29 cellular contexts compared by ENCODE assay signal in genomic region chr12:128903231-128903630, GRCh38. TPM values are rescaled to one million over a fixed set of nuclear protein-coding genes. Genes with fewer than 3 reads are reported as not detected.
"Had no signal": no experiment of that assay in that cellular context is flagged by ENCODE, and none has a peak within 500 bp of the region (broad histone marks: within the 10 kb centered on the region; RNA-seq: fewer than 3 reads in every experiment).

No MANE protein-coding gene starts in this region.

- H3K36me3 Mint-ChIP-seq: naive thymus-derived CD8-positive, alpha-beta T cell had no signal

- FAIRE-seq: kidney, pancreas had no signal

- H3K27ac ChIP-seq: epithelial cell of prostate, gastrocnemius medialis, heart left ventricle, hepatocyte, pancreas, suprapubic skin, transverse colon, vagina had no signal

- H3K4me1 ChIP-seq: gastrocnemius medialis, heart left ventricle, suprapubic skin, transverse colon, vagina had no signal

- ATAC-seq: esophagus mucosa; gastrocnemius medialis; heart left ventricle; left lobe of liver; naive thymus-derived CD8-positive, alpha-beta T cell; pancreas; sciatic nerve; stimulated activated naive CD8-positive, alpha-beta T cell treated with anti-CD3 and anti-CD28 coated beads, Interleukin-15, amount 100 ng/mL, for 72 hours had no signal

- H3K4me2 ChIP-seq: hepatocyte, smooth muscle cell had no signal

- H3K79me2 ChIP-seq: hepatocyte had no signal

- H3K9me3 Mint-ChIP-seq: nephron progenitor cell; stimulated activated naive CD8-positive, alpha-beta T cell treated with anti-CD3 and anti-CD28 coated beads, Interleukin-15, amount 100 ng/mL, for 72 hours had no signal

- H3K4me3 Mint-ChIP-seq: naive thymus-derived CD8-positive, alpha-beta T cell; nephron progenitor cell; stimulated activated naive CD8-positive, alpha-beta T cell treated with anti-CD3 and anti-CD28 coated beads, Interleukin-15, amount 100 ng/mL, for 72 hours had no signal

- H3K9me3 ChIP-seq: gastrocnemius medialis, heart left ventricle, pancreas, suprapubic skin, transverse colon, vagina had no signal

- H3K27me3 ChIP-seq: gastrocnemius medialis, hepatocyte, suprapubic skin, transverse colon, vagina had no signal

- H2AFZ ChIP-seq: hepatocyte had no signal

- DNase-seq: cortex of kidney; foreskin fibroblast; gastrocnemius medialis; heart left ventricle; kidney; mesenchymal stem cell; midbrain; naive thymus-derived CD8-positive, alpha-beta T cell; nephron progenitor cell; pancreas; stimulated activated CD4-positive, alpha-beta T cell treated with anti-CD3 and anti-CD28 coated beads, Interleukin-12 subunit alpha, Interleukin-12 subunit beta, amount 100 ng/mL, for 4 hours; stimulated activated CD4-positive, alpha-beta T cell treated with anti-CD3 and anti-CD28 coated beads, Interleukin-1b, Interleukin-23, amount 100 ng/mL, for 48 hours; stimulated activated CD4-positive, alpha-beta T cell treated with anti-CD3 and anti-CD28 coated beads, Interleukin-4, amount 100 ng/mL, for 1 hour; stimulated activated CD8-positive, alpha-beta memory T cell treated with anti-CD3 and anti-CD28 coated beads, Interleukin-4, amount 100 ng/mL, for 48 hours; stimulated activated naive CD4-positive, alpha-beta T cell; stimulated activated naive CD8-positive, alpha-beta T cell treated with anti-CD3 and anti-CD28 coated beads, Interleukin-15, amount 100 ng/mL, for 72 hours; transverse colon had no signal

- H3K27ac Mint-ChIP-seq: naive thymus-derived CD8-positive, alpha-beta T cell; nephron progenitor cell; stimulated activated naive CD8-positive, alpha-beta T cell treated with anti-CD3 and anti-CD28 coated beads, Interleukin-15, amount 100 ng/mL, for 72 hours had no signal

- H3K36me3 ChIP-seq: gastrocnemius medialis, heart left ventricle, pancreas, suprapubic skin, transverse colon, vagina had no signal

- H3K4me1 Mint-ChIP-seq: naive thymus-derived CD8-positive, alpha-beta T cell had no signal

- H3K4me3 ChIP-seq: gastrocnemius medialis, heart left ventricle, hepatocyte, pancreas, smooth muscle cell, suprapubic skin, transverse colon, vagina had no signal

RNA-seq across cellular contexts. Expression of gene GLT1D1, which starts 50.0 kb away (rescaled TPM):
- total RNA-seq: dermis microvascular lymphatic vessel endothelial cell; glomerular endothelial cell; lung microvascular endothelial cell; naive thymus-derived CD8-positive, alpha-beta T cell; pulmonary artery endothelial cell; transverse colon had no signal
- polyA plus RNA-seq: naive thymus-derived CD8-positive, alpha-beta T cell had no signal
